Comparison of ENCODE assay signal across 1 cellular context in genomic region chr1:32200226-32201010, GRCh38.
TF ChIP-seq lines count a peak whose summit lies in the region.

Gene CCDC28B, plus strand, starts transcription at chr1:32200595. Its CDS starts 1,341 bp downstream, at chr1:32201936.

TF ChIP-seq in HEK293, 187 proteins besides CTCF, POLR2A, EP300 and RAD21 (continued from another document):
- TF ChIP-seq TSHZ1 (tag by site-specific recombination; IDR thresholded peaks at IDR 0.05; ENCODE audit: borderline replicate concordance) (no peak), FEZF1 (tag by site-specific recombination; IDR thresholded peaks at IDR 0.05) (no peak)
